ENCODE assay signal across 1 cellular context in genomic region chr12:19107750-19108149, GRCh38.
TF ChIP-seq lines count a peak whose summit lies in the region.

No MANE protein-coding gene starts in this region.

TF ChIP-seq in H1, 55 proteins besides CTCF, POLR2A, EP300 and RAD21 (continued from another document):
- TF ChIP-seq ASH2L (IDR thresholded peaks at IDR 0.05; ENCODE audit: low read length) (no peak), CBX5 (IDR thresholded peaks at IDR 0.05; ENCODE audit: low read depth, low read length) (no peak), SIX5 (IDR thresholded peaks at IDR 0.05; ENCODE audit: low read depth, low read length) (no peak), NRF1 (IDR thresholded peaks at IDR 0.05; ENCODE audit: low read depth, low read length) (no peak), GABPA (IDR thresholded peaks at IDR 0.05; ENCODE audit: borderline replicate concordance, insufficient read depth, low read length) (no peak), E2F6 (IDR thresholded peaks at IDR 0.05) (no peak), BACH1 (IDR thresholded peaks at IDR 0.05; ENCODE audit: low read length) (no peak), BRCA1 (IDR thresholded peaks at IDR 0.05; ENCODE audit: low read depth, low read length) (no peak), SRF (IDR thresholded peaks at IDR 0.05; ENCODE audit: low read depth, low read length) (no peak), SP2 (IDR thresholded peaks at IDR 0.05; ENCODE audit: low read length) (no peak)
